Comparison of ENCODE assay signal across 20 cellular contexts in genomic region chr2:112605926-112606325, GRCh38.
"Had no signal": no experiment of that assay in that cellular context is flagged by ENCODE, and none has a peak within 500 bp of the region (broad histone marks: within the 10 kb centered on the region; RNA-seq: fewer than 3 reads in every experiment).

No MANE protein-coding gene starts in this region.

- H3K36me3 ChIP-seq: esophagus muscularis mucosa, gastrocnemius medialis, tibial artery, upper lobe of right lung, vagina had no signal

- DNase-seq: effector memory CD8-positive, alpha-beta T cell; gastrocnemius medialis; islet precursor cell; mammary epithelial cell; natural killer cell; psoas muscle; stimulated activated CD4-positive, alpha-beta T cell treated with anti-CD3 and anti-CD28 coated beads, Interleukin-4, amount 100 ng/mL, for 1 hour; stimulated activated CD8-positive, alpha-beta memory T cell treated with anti-CD3 and anti-CD28 coated beads, Interleukin-4, amount 100 ng/mL, for 48 hours; tibial artery; upper lobe of right lung had no signal

- H3K4me2 ChIP-seq: smooth muscle cell had no signal

- H3K4me1 Mint-ChIP-seq: neural crest cell; stimulated activated memory B cell treated with anti-CD40 and anti-IgM and Interleukin-4, amounts not matched to agents 10 μg/mL and 1 μg/mL and 100 μg/mL, for 72 hours had no signal

- H3K4me3 Mint-ChIP-seq: dendritic cell treated with granulocyte-macrophage colony-stimulating factor and Interleukin-4, amounts not matched to agents 40 ng/mL and 50 ng/mL, for 4 days; effector memory CD8-positive, alpha-beta T cell; natural killer cell; neural crest cell; stimulated activated memory B cell treated with anti-CD40 and anti-IgM and Interleukin-4, amounts not matched to agents 10 μg/mL and 1 μg/mL and 100 μg/mL, for 72 hours; stimulated activated naive CD8-positive, alpha-beta T cell treated with anti-CD3 and anti-CD28 coated beads, Interleukin-15, Interleukin-2, amounts not matched to agents 100 ng/mL and 50 ng/mL, for 24 hours had no signal

- H2AFZ ChIP-seq: parathyroid adenoma had no signal

- H3K27ac ChIP-seq: epithelial cell of prostate, esophagus muscularis mucosa, gastrocnemius medialis, parathyroid adenoma, psoas muscle, tibial artery, upper lobe of right lung, vagina had no signal

- H3K79me2 ChIP-seq: parathyroid adenoma had no signal

- H3K9me3 ChIP-seq: esophagus muscularis mucosa, gastrocnemius medialis, mucosa of descending colon, psoas muscle, tibial artery, upper lobe of right lung, vagina had no signal

- H3K36me3 Mint-ChIP-seq: natural killer cell had no signal

- H3K9ac ChIP-seq: parathyroid adenoma had no signal

- H3K27ac Mint-ChIP-seq: dendritic cell treated with granulocyte-macrophage colony-stimulating factor and Interleukin-4, amounts not matched to agents 40 ng/mL and 50 ng/mL, for 4 days; stimulated activated memory B cell treated with anti-CD40 and anti-IgM and Interleukin-4, amounts not matched to agents 10 μg/mL and 1 μg/mL and 100 μg/mL, for 72 hours; stimulated activated naive CD8-positive, alpha-beta T cell treated with anti-CD3 and anti-CD28 coated beads, Interleukin-15, Interleukin-2, amounts not matched to agents 100 ng/mL and 50 ng/mL, for 24 hours had no signal

- H3K4me3 ChIP-seq: esophagus muscularis mucosa, gastrocnemius medialis, mucosa of descending colon, psoas muscle, smooth muscle cell, tibial artery, upper lobe of right lung, vagina had no signal

- H3K9me3 Mint-ChIP-seq: dendritic cell treated with granulocyte-macrophage colony-stimulating factor and Interleukin-4, amounts not matched to agents 40 ng/mL and 50 ng/mL, for 4 days; effector memory CD8-positive, alpha-beta T cell; natural killer cell; stimulated activated naive CD8-positive, alpha-beta T cell treated with anti-CD3 and anti-CD28 coated beads, Interleukin-15, Interleukin-2, amounts not matched to agents 100 ng/mL and 50 ng/mL, for 24 hours had no signal

- H3K27me3 ChIP-seq: esophagus muscularis mucosa, gastrocnemius medialis, tibial artery, upper lobe of right lung, vagina had no signal

- ATAC-seq: effector memory CD8-positive, alpha-beta T cell; gastrocnemius medialis; natural killer cell; psoas muscle; stimulated activated memory B cell treated with anti-CD40 and anti-IgM and Interleukin-4, amounts not matched to agents 10 μg/mL and 1 μg/mL and 100 μg/mL, for 72 hours; upper lobe of right lung had no signal

- H3K4me1 ChIP-seq: gastrocnemius medialis, psoas muscle, tibial artery, upper lobe of right lung, vagina had no signal

- H3K27me3 Mint-ChIP-seq: dendritic cell treated with granulocyte-macrophage colony-stimulating factor and Interleukin-4, amounts not matched to agents 40 ng/mL and 50 ng/mL, for 4 days; effector memory CD8-positive, alpha-beta T cell; stimulated activated memory B cell treated with anti-CD40 and anti-IgM and Interleukin-4, amounts not matched to agents 10 μg/mL and 1 μg/mL and 100 μg/mL, for 72 hours; stimulated activated naive CD8-positive, alpha-beta T cell treated with anti-CD3 and anti-CD28 coated beads, Interleukin-15, Interleukin-2, amounts not matched to agents 100 ng/mL and 50 ng/mL, for 24 hours had no signal
